In genomic region chr13:21936674-21937073, GRCh38 we compare ENCODE assay signal across 19 cellular contexts.
DNase-seq lines count a peak whose midpoint lies in the region; ATAC-seq and TF ChIP-seq lines count a peak whose summit lies in the region.
"Had no signal": no experiment of that assay in that cellular context is flagged by ENCODE, and none has a peak within 500 bp of the region (broad histone marks: within the 10 kb centered on the region; RNA-seq: fewer than 3 reads in every experiment).

No MANE protein-coding gene starts in this region.

- H3T11ph ChIP-seq in H9 (ENCODE audit: low read length), result no peak overlapping the region

- no peaks in the 10 kb centered on the region for H3K27me3 Mint-ChIP-seq in H9 (ENCODE audit: low read depth)
- no peaks in the 10 kb centered on the region for H3K27me3 Mint-ChIP-seq in nephron progenitor cell (ENCODE audit: low read depth, poor library complexity)
- H3K27me3 Mint-ChIP-seq: B cell had no signal

- H3K4me3 Mint-ChIP-seq in H9 (no peak overlapping the region), nephron progenitor cell (no peak overlapping the region)
- H3K4me3 Mint-ChIP-seq: B cell; CD4-positive, alpha-beta T cell; CD8-positive, alpha-beta T cell had no signal

- H2BK5ac ChIP-seq in H9 (ENCODE audit: insufficient read length, low read length) (no peak overlapping the region), IMR-90 (ENCODE audit: low read depth, low read length, poor library complexity, severe bottlenecking) (peak overlapping the region; percentile 86)

- H3K79me1 ChIP-seq in H9 (ENCODE audit: insufficient read depth, low read depth, low read length, poor library complexity, severe bottlenecking) (no peaks in the 10 kb centered on the region), IMR-90 (ENCODE audit: low read depth in 1 of 2, low read length in 2 of 2) (no peaks in the 10 kb centered on the region)

- no peak overlapping the region for H3K27ac Mint-ChIP-seq in H9
- peak overlapping the region; percentile 15 for H3K27ac Mint-ChIP-seq in nephron progenitor cell
- H3K27ac Mint-ChIP-seq: B cell; CD4-positive, alpha-beta T cell; CD8-positive, alpha-beta T cell had no signal

- H4K8ac ChIP-seq in H9 (replicated peaks; ENCODE audit: insufficient read length, low read depth, low read length) (no peak overlapping the region), IMR-90 (ENCODE audit: low read depth in 2 of 2, low read length in 2 of 2) (no peak overlapping the region)

- H3K79me2 ChIP-seq in H9 (ENCODE audit: insufficient read depth, low read length), result no peaks in the 10 kb centered on the region

- no peak for TF ChIP-seq RAD21 in IMR-90 (IDR thresholded peaks at IDR 0.05; ENCODE audit: low read length)

- TF ChIP-seq CTCF in H9 (conservative IDR thresholded peaks at IDR 0.05) (no peak), IMR-90 (conservative IDR thresholded peaks at IDR 0.05; ENCODE audit: low read depth, low read length) (no peak), nephron progenitor cell (IDR thresholded peaks at IDR 0.05) (no peak), upper lobe of right lung (IDR thresholded peaks at IDR 0.05) (no peak)

- BruUV-seq in IMR-90 (replicated peaks; lab: Mats Ljungman, UMichigan), result no TSS peak

- H3K14ac ChIP-seq in H9 (ENCODE audit: insufficient read depth, low read length) (no peak overlapping the region), IMR-90 (replicated peaks; ENCODE audit: low read depth, low read length) (no peak overlapping the region)

- H3K9me3 Mint-ChIP-seq in H9 (peaks cover 2 to 14% of the 10 kb centered on the region in 2 experiments; a peak in 4 of 5 replicates), nephron progenitor cell (peaks cover 4% of the 10 kb centered on the region)
- H3K9me3 Mint-ChIP-seq: CD4-positive, alpha-beta T cell; CD8-positive, alpha-beta T cell had no signal

- peaks cover 5% of the 10 kb centered on the region for H4K20me1 ChIP-seq in H9 (ENCODE audit: control insufficient read depth, insufficient read depth, insufficient read length)
- no peaks in the 10 kb centered on the region for H4K20me1 ChIP-seq in IMR-90 (ENCODE audit: insufficient read depth, low read length)
- H4K20me1 ChIP-seq: BLaER1 treated with 17β-estradiol and CSF1 and Interleukin-3, amounts not matched to agents 10 nM and 100 nM had no signal

- H3K27me3 ChIP-seq in H9 (ENCODE audit: insufficient read depth, low read length), result no peaks in the 10 kb centered on the region
- peaks cover 4% of the 10 kb centered on the region for H3K27me3 ChIP-seq in IMR-90 (ENCODE audit: control insufficient read depth, insufficient read depth, low read length)
- no peaks in the 10 kb centered on the region for H3K27me3 ChIP-seq in upper lobe of right lung
- no peaks in the 10 kb centered on the region for H3K27me3 ChIP-seq in right cardiac atrium (ENCODE audit: control insufficient read depth, insufficient read depth)
- H3K27me3 ChIP-seq: BLaER1 treated with 17β-estradiol and CSF1 and Interleukin-3, amounts not matched to agents 10 nM and 100 nM had no signal

- CTCF ChIA-PET in IMR-90 (lab: Yijun Ruan, JAX), result no interaction called here

- H3K4me1 ChIP-seq in H9 (ENCODE audit: insufficient read depth, low read length) (no peaks in the 10 kb centered on the region), IMR-90 (ENCODE audit: control insufficient read depth, insufficient read depth, low read length) (peaks cover 6% of the 10 kb centered on the region; the same call in 1 of the 2 replicates), upper lobe of right lung (no peaks in the 10 kb centered on the region), right cardiac atrium (ENCODE audit: control insufficient read depth, insufficient read depth, low read length) (no peaks in the 10 kb centered on the region)
- H3K4me1 ChIP-seq: A549 had no signal

- H2BK20ac ChIP-seq in H9 (ENCODE audit: low read depth, low read length, poor library complexity, severe bottlenecking) (no peak overlapping the region), IMR-90 (ENCODE audit: low read depth, low read length) (no peak overlapping the region)

- intact Hi-C loops in IMR-90 (cut with micrococcal nuclease) (no loop called here), upper lobe of right lung (cut with DNase I) (no loop called here), right cardiac atrium (cut with DNase I) (no loop called here)

- H3K4me2 ChIP-seq in H9 (ENCODE audit: insufficient read depth, insufficient read length, low read length), result no peak overlapping the region
- H3K4me2 ChIP-seq in IMR-90 (ENCODE audit: low read depth, low read length), result no peak overlapping the region
- H3K4me2 ChIP-seq: A549; BLaER1 treated with 17β-estradiol and CSF1 and Interleukin-3, amounts not matched to agents 10 nM and 100 nM had no signal

- no peaks in the 10 kb centered on the region for H3K23me2 ChIP-seq in H9 (ENCODE audit: insufficient read length, low read depth, low read length, poor library complexity, severe bottlenecking)

- H3K4ac ChIP-seq in H9 (ENCODE audit: low read depth, low read length) (no peak overlapping the region; the same call in 1 of the 2 replicates), IMR-90 (ENCODE audit: low read depth, low read length) (no peak overlapping the region)

- no peak overlapping the region for H2BK15ac ChIP-seq in H9 (ENCODE audit: low read depth, low read length)
- H2BK15ac ChIP-seq in IMR-90 (ENCODE audit: low read depth, low read length), result no peak overlapping the region

- H3K9me1 ChIP-seq in IMR-90 (ENCODE audit: insufficient read depth, low read length), result no peaks in the 10 kb centered on the region

- H3K36me3 ChIP-seq in IMR-90 (ENCODE audit: control insufficient read depth, insufficient read depth, low read length), result no peaks in the 10 kb centered on the region
- no peaks in the 10 kb centered on the region for H3K36me3 ChIP-seq in upper lobe of right lung
- H3K36me3 ChIP-seq: BLaER1 treated with 17β-estradiol and CSF1 and Interleukin-3, amounts not matched to agents 10 nM and 100 nM had no signal

- in situ Hi-C loops in IMR-90 (cut with MboI; ENCODE audit: low sequenced_read_pairs), result no loop called here

- no peak overlapping the region for H3K56ac ChIP-seq in H9 (ENCODE audit: insufficient read length, low read depth, low read length)
- H3K56ac ChIP-seq in IMR-90 (ENCODE audit: extremely low read depth, insufficient read depth, low read length), result no peak overlapping the region

- H2AK9ac ChIP-seq in IMR-90 (replicated peaks; ENCODE audit: low read depth, low read length, poor library complexity), result no peak overlapping the region

- H2AFZ ChIP-seq in H9 (ENCODE audit: low read length) (no peak overlapping the region), IMR-90 (replicated peaks; ENCODE audit: low read length, poor library complexity) (no peak overlapping the region)

- H4K5ac ChIP-seq in H9 (ENCODE audit: insufficient read length, low read depth, low read length) (peak overlapping the region; percentile 88), IMR-90 (ENCODE audit: low read depth, low read length) (no peak overlapping the region)

- H2BK12ac ChIP-seq in H9 (ENCODE audit: insufficient read length, low read depth, low read length), result no peak overlapping the region

- no peak for DNase-seq in H9
- DNase-seq in IMR-90, result no peak
- DNase-seq in nephron progenitor cell, result no peak
- DNase-seq in upper lobe of right lung, result no peak
- no peak for DNase-seq in hypothalamus (lab: John Stamatoyannopoulos, UW)
- no peak for DNase-seq in right cardiac atrium
- DNase-seq: AML-193; Caco-2; Calu3; CD4-positive, alpha-beta T cell; CD8-positive, alpha-beta T cell; DMS79 treated with DMSO at 0.1 percent for 48 hours; GF-D8 had no signal

- H2AK5ac ChIP-seq in H9 (ENCODE audit: insufficient read length, low read length), result no peak overlapping the region
- 0 out of 2 replicates have a peak overlapping the region, but pooled peaks have one; percentile 3 for H2AK5ac ChIP-seq in IMR-90 (ENCODE audit: low read depth, low read length)

- WGBS in H9 (ENCODE audit: extremely low coverage, insufficient read length, low lambda C conversion rate), result 100% methylated on average over 2 of the region's 4 CpGs
- 83% methylated on average over 2 of the region's 4 CpGs; no CpG with 5 or more reads in 1 of the 2 experiments for WGBS in IMR-90 (ENCODE audit: extremely low coverage in 2 of 2, insufficient read length in 1 of 2), 2 experiments
- 97% methylated on average over 4 of the region's 4 CpGs for WGBS in right cardiac atrium

- POLR2A ChIA-PET in IMR-90 (lab: Charles Lee; ENCODE audit: unreplicated experiment), result no interaction called here

- H4K91ac ChIP-seq in H9 (ENCODE audit: insufficient read length, low read depth, low read length) (no peak overlapping the region), IMR-90 (ENCODE audit: insufficient read depth, low read depth, low read length) (no peak overlapping the region)

- H3K9me3 ChIP-seq in H9 (ENCODE audit: control insufficient read depth, low read depth, low read length) (no peaks in the 10 kb centered on the region), IMR-90 (ENCODE audit: control insufficient read depth, insufficient read depth, low read length) (peaks cover 6% of the 10 kb centered on the region), upper lobe of right lung (no peaks in the 10 kb centered on the region), right cardiac atrium (ENCODE audit: control insufficient read depth, low read length) (no peaks in the 10 kb centered on the region)
- H3K9me3 ChIP-seq: A549, Caco-2 had no signal

- H3K36me3 Mint-ChIP-seq in H9 (ENCODE audit: insufficient read depth in 1 of 3, low read depth in 3 of 3) (peaks cover 0 to 3% (median 0%) of the 10 kb centered on the region in 3 experiments; a peak in 1 of 7 replicates), nephron progenitor cell (ENCODE audit: low read depth) (peaks cover 4% of the 10 kb centered on the region)
- H3K36me3 Mint-ChIP-seq: CD8-positive, alpha-beta T cell had no signal

- H3K23ac ChIP-seq in H9 (ENCODE audit: insufficient read length, low read depth, low read length), result no peak overlapping the region
- H3K23ac ChIP-seq in IMR-90 (ENCODE audit: low read depth, low read length), result no peak overlapping the region

- no peak overlapping the region for H3K4me3 ChIP-seq in IMR-90 (ENCODE audit: insufficient read depth, low read depth, low read length)
- no peak overlapping the region for H3K4me3 ChIP-seq in upper lobe of right lung
- H3K4me3 ChIP-seq in right cardiac atrium (ENCODE audit: low read length), result no peak overlapping the region
- H3K4me3 ChIP-seq: A549; BLaER1 treated with 17β-estradiol and CSF1 and Interleukin-3, amounts not matched to agents 10 nM and 100 nM had no signal

- dilution Hi-C loops in IMR-90 (cut with HindIII; ENCODE audit: low sequenced_read_pairs, unreplicated experiment), result no loop called here

- H2BK120ac ChIP-seq in H9 (ENCODE audit: low read depth, low read length, poor library complexity, severe bottlenecking) (no peak overlapping the region), IMR-90 (ENCODE audit: low read depth, low read length) (no peak overlapping the region)

- H3K18ac ChIP-seq in H9 (ENCODE audit: insufficient read length, low read depth, low read length) (peak overlapping the region; percentile 68), IMR-90 (ENCODE audit: low read depth, low read length) (no peak overlapping the region)

- no peak overlapping the region for H3K9ac ChIP-seq in H9 (ENCODE audit: extremely low read depth, insufficient read length, low read length)
- H3K9ac ChIP-seq in IMR-90 (ENCODE audit: low read depth, low read length), result no peak overlapping the region
- H3K9ac ChIP-seq: BLaER1 treated with 17β-estradiol and CSF1 and Interleukin-3, amounts not matched to agents 10 nM and 100 nM had no signal

- ATAC-seq in IMR-90 (ENCODE audit: low read depth) (no peak), upper lobe of right lung (peak; percentile 8), HG03025 (IDR thresholded peaks at IDR 0.05; ENCODE audit: low FRiP score, unreplicated experiment) (no peak), right cardiac atrium (no peak)
- ATAC-seq: A549; CD8-positive, alpha-beta T cell had no signal

- H3K27ac ChIP-seq in H9 (ENCODE audit: insufficient read length, low read depth, low read length) (no peak overlapping the region), IMR-90 (ENCODE audit: insufficient read depth, low read length) (no peak overlapping the region), upper lobe of right lung (no peak overlapping the region), right cardiac atrium (ENCODE audit: low read length) (no peak overlapping the region)
- H3K27ac ChIP-seq: 22Rv1; A549; BLaER1 treated with 17β-estradiol and CSF1 and Interleukin-3, amounts not matched to agents 10 nM and 100 nM; C4-2B had no signal

- H3K4me1 Mint-ChIP-seq in H9, result no peaks in the 10 kb centered on the region
- peaks cover 21% of the 10 kb centered on the region for H3K4me1 Mint-ChIP-seq in nephron progenitor cell
- H3K4me1 Mint-ChIP-seq: B cell had no signal

- no peak for TF ChIP-seq POLR2A in IMR-90 (IDR thresholded peaks at IDR 0.05; ENCODE audit: low read depth, low read length)
